In genomic region chr4:6527259-6527658, GRCh38 we compare ENCODE assay signal across 1 cellular context.
TF ChIP-seq lines count a peak whose summit lies in the region.

No MANE protein-coding gene starts in this region.

TF ChIP-seq in H1, 55 proteins besides CTCF, POLR2A, EP300 and RAD21:
- TF ChIP-seq NANOG (IDR thresholded peaks at IDR 0.05; ENCODE audit: insufficient read depth, low read depth, low read length, poor library complexity, severe bottlenecking) (no peak), RXRA (IDR thresholded peaks at IDR 0.05; ENCODE audit: insufficient read depth, low read depth, low read length) (no peak), KDM4A (IDR thresholded peaks at IDR 0.05; ENCODE audit: low read depth, low read length, severe bottlenecking) (no peak), JUN (IDR thresholded peaks at IDR 0.05; ENCODE audit: low read depth, low read length) (no peak), TCF12 (IDR thresholded peaks at IDR 0.05; ENCODE audit: low read depth, low read length) (no peak), YY1 (IDR thresholded peaks at IDR 0.05; ENCODE audit: low read depth, low read length) (no peak)
